14 cellular contexts compared by ENCODE assay signal in the genomic region with DNA sequence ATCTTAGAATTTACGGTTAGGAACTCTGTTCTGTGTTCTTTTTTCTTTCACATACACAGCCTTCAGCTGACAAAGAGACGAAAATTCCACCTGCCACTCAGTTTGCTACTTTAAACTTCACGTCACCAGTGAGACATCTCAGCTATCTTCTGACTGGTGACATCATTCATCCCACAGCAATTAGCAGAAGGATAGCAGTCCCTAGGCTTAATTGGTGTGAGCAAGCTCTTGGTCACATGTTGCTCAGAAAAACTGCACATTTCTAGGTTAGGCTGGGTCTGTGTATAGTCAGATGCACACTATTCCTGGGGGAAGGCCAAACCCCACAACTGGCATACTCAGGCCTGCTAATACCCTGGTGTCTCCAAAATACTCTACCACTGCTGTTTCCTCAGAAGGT. TPM values are rescaled to one million over a fixed set of nuclear protein-coding genes. Genes with fewer than 3 reads are reported as not detected.
DNase-seq lines count a peak whose midpoint lies in the region; ATAC-seq, FAIRE-seq and TF ChIP-seq lines count a peak whose summit lies in the region.
"Had no signal": no experiment of that assay in that cellular context is flagged by ENCODE, and none has a peak within 500 bp of the region (broad histone marks: within the 10 kb centered on the region; RNA-seq: fewer than 3 reads in every experiment).

No MANE protein-coding gene starts in this region.

- H3K4me1 Mint-ChIP-seq in CD14-positive monocyte = peaks cover 59% of the 10 kb centered on the region
- peaks cover 32 to 45% (median 42%) of the 10 kb centered on the region in 3 donors for H3K4me1 Mint-ChIP-seq in IgD-negative memory B cell
- H3K4me1 Mint-ChIP-seq: T-cell had no signal

- peaks cover 0 to 4% (median 0%) of the 10 kb centered on the region in 7 donors for H3K9me3 Mint-ChIP-seq in CD14-positive monocyte
- H3K9me3 Mint-ChIP-seq in IgD-negative memory B cell = peaks cover 0 to 6% (median 0%) of the 10 kb centered on the region in 3 donors
- H3K9me3 Mint-ChIP-seq: natural killer cell treated with Interleukin-12 subunit alpha and Interleukin-12 subunit beta and Interleukin-15 and Interleukin-18, amount 100 ng/mL, for 72 hours; T-cell had no signal

- intact Hi-C loops in CD14-positive monocyte (cut with micrococcal nuclease) = no loop called here

- TF ChIP-seq CTCF in CD14-positive monocyte (IDR thresholded peaks at IDR 0.05) (no peak), bronchial epithelial cell (IDR thresholded peaks at IDR 0.05; ENCODE audit: insufficient read depth, low read length, severe bottlenecking) (no peak)

- no peak for FAIRE-seq in bronchial epithelial cell (lab: Jason Lieb, UNC)

- ATAC-seq in HG02884 (IDR thresholded peaks at IDR 0.05; ENCODE audit: unreplicated experiment) (no peak), GM18909 (IDR thresholded peaks at IDR 0.05; ENCODE audit: poor library complexity, unreplicated experiment) (no peak)
- ATAC-seq: natural killer cell treated with Interleukin-12 subunit alpha and Interleukin-12 subunit beta and Interleukin-15 and Interleukin-18, amount 100 ng/mL, for 72 hours; T-cell had no signal

- H3K27me3 ChIP-seq in bronchial epithelial cell (ENCODE audit: control insufficient read depth, insufficient read depth, low read length) = no peaks in the 10 kb centered on the region
- H3K27me3 ChIP-seq: cardiac muscle cell, thyroid gland had no signal

- H3K27me3 Mint-ChIP-seq in CD14-positive monocyte (ENCODE audit: low read depth in 3 of 3) (peaks cover 0 to 2% (median 0%) of the 10 kb centered on the region in 3 donors), IgD-negative memory B cell (no peaks in the 10 kb centered on the region)

- no peak overlapping the region for H3K4me3 ChIP-seq in bronchial epithelial cell (ENCODE audit: low read depth, low read length)
- H3K4me3 ChIP-seq: cardiac muscle cell, thyroid gland had no signal

- H3K36me3 ChIP-seq in bronchial epithelial cell (ENCODE audit: control insufficient read depth, insufficient read depth, low read length) = no peaks in the 10 kb centered on the region
- H3K36me3 ChIP-seq: cardiac muscle cell, thyroid gland had no signal

- DNase-seq in CD14-positive monocyte (ENCODE audit: low spot score) = peak; percentile 65
- DNase-seq in bronchial epithelial cell (ENCODE audit: low read depth) = peak; percentile 61
- DNase-seq in myocyte (ENCODE audit: low read depth) = peak; percentile 97
- no peak for DNase-seq in anterior cingulate cortex (lab: John Stamatoyannopoulos, UW)
- no peak for DNase-seq in NCI-H345 treated with DMSO at 0.1 percent for 48 hours (lab: John Stamatoyannopoulos, UW; ENCODE audit: unreplicated experiment)
- DNase-seq: NCI-H2171 treated with DMSO at 0.1 percent for 48 hours; stimulated activated CD4-positive, alpha-beta T cell treated with anti-CD3 and anti-CD28 coated beads, Interleukin-4, amount 100 ng/mL, for 24 hours; T-cell; thyroid gland had no signal

- H3K36me3 Mint-ChIP-seq in CD14-positive monocyte (peaks cover 40 to 75% of the 10 kb centered on the region in 2 donors), IgD-negative memory B cell (peaks cover 2% of the 10 kb centered on the region)
- H3K36me3 Mint-ChIP-seq: natural killer cell treated with Interleukin-12 subunit alpha and Interleukin-12 subunit beta and Interleukin-15 and Interleukin-18, amount 100 ng/mL, for 72 hours; T-cell had no signal

- H3K27ac Mint-ChIP-seq in CD14-positive monocyte (peak overlapping the region; percentile 94 to 98 (median 97)), IgD-negative memory B cell (peak overlapping the region in 2 of 3 donors; percentile 17 to 87)
- H3K27ac Mint-ChIP-seq: natural killer cell treated with Interleukin-12 subunit alpha and Interleukin-12 subunit beta and Interleukin-15 and Interleukin-18, amount 100 ng/mL, for 72 hours; T-cell had no signal

- H3K4me3 Mint-ChIP-seq in CD14-positive monocyte = peak overlapping the region in 1 of 2 donors; percentile 41
- H3K4me3 Mint-ChIP-seq in IgD-negative memory B cell = peak overlapping the region in 2 of 4 donors; percentile 51 to 87
- H3K4me3 Mint-ChIP-seq: natural killer cell treated with Interleukin-12 subunit alpha and Interleukin-12 subunit beta and Interleukin-15 and Interleukin-18, amount 100 ng/mL, for 72 hours; T-cell had no signal

RNA-seq across cellular contexts. Expression of a gene that starts 23.9 kb away (rescaled TPM):
- polyA plus RNA-seq in CD14-positive monocyte (100 to 1,000 TPM; 262 to 371 TPM), IgD-negative memory B cell (24.0 TPM)
- total RNA-seq in bronchial epithelial cell (0.51 and 0.79 TPM in 2 replicates), myocyte (63.5 and 76.5 TPM in 2 replicates)
- polyA plus RNA-seq in myocyte (2012) = 13.4 TPM

RNA-seq across cellular contexts. Expression of a gene that starts 24.8 kb away (rescaled TPM):
- polyA plus RNA-seq in CD14-positive monocyte (10 to 100 TPM; 61.2 to 86.9 TPM), IgD-negative memory B cell (60.7 TPM)
- total RNA-seq in bronchial epithelial cell (25.6 and 29.2 TPM in 2 replicates), myocyte (119 and 141 TPM in 2 replicates)
- polyA plus RNA-seq in myocyte (2012) = 106 TPM

RNA-seq across cellular contexts. Expression of a gene that starts 38.4 kb away (rescaled TPM):
- 100 to 1,000 TPM; 130 to 164 TPM for polyA plus RNA-seq in CD14-positive monocyte
- 200 TPM for polyA plus RNA-seq in IgD-negative memory B cell
- 33.2 and 38.7 TPM in 2 replicates for total RNA-seq in bronchial epithelial cell
- 21.8 and 167 TPM in 2 replicates for total RNA-seq in myocyte
- polyA plus RNA-seq in myocyte (2012) = 96.1 TPM

RNA-seq across cellular contexts. Expression of a gene that starts 45.1 kb away (rescaled TPM):
- polyA plus RNA-seq in CD14-positive monocyte (under 1 TPM; 0.14 to 0.44 TPM), IgD-negative memory B cell (not detected)
- total RNA-seq in bronchial epithelial cell (126 and 140 TPM in 2 replicates), myocyte (423 and 532 TPM in 2 replicates)
- polyA plus RNA-seq in myocyte (2012) = 543 TPM

Comparison
In these comparisons a context has a peak if more than half of its experiments do, and no peak if none do; other contexts are left out.
1. DNase-seq: peak in CD14-positive monocyte (single experiment), bronchial epithelial cell (single experiment) and myocyte (single experiment); none in anterior cingulate cortex (0 of 58) and NCI-H345 treated with DMSO at 0.1 percent for 48 hours (single experiment).
2. RNA of a gene that starts 23.9 kb away (total RNA-seq): 63.5 to 76.5 TPM in myocyte; 0.51 to 0.79 TPM in bronchial epithelial cell; every median in the first group is over 10 times any median in the second.